ENCODE assay signal across 1 cellular context in the genomic region with DNA sequence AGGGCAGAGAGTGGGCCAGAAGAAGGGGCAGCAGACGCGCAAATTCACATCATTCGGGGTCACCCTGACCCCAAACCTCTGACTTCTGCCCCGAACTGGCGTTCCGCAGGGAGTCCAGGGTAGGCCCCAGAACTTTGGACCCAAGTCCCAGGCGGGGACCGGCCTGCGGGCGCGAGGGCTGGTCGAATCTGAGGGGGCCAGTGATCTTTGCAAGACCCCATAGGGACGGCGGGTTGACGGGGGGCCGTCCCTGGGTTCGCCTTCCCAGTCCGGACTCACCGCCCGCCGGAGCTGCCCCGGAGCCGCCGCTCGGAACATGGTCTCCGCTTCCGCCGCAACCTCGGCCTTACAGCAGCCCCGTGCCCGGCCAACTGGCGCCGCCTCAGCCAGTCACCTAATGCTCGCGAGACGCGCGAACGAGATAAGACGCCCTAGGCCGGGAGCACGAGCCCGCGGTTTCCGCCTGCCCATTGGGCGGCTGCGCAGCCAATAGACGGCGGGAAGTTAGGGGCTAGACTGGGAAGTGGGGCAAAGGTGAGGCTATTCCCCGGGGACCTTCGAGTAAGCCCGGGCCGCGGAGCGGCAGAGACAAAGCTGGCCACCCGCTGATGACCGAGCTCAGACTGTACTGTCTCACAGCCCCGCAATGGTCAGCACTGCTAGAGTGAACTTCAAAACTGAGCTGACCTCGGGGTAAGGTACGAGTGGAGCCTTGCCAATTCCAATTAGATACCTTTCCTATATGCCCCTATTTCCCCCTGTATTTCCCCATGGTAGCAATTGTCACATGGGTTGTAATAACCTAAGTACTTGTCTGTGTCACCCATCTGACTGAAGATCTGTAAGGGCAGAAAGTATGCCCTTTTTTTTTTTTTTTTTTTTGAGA.
A peak's percentile ranks its signal among the peaks of the same experiment; 100 is the strongest.
TF ChIP-seq lines count a peak whose summit lies in the region.

A gene (minus strand): TSS at position 399 of the 886 bp plus-strand sequence. CDS start 81 bp downstream, at position 318.

TF ChIP-seq in HepG2, 621 proteins besides CTCF, POLR2A, EP300 and RAD21 (continued from another document):
- TF ChIP-seq, protein P1, sequence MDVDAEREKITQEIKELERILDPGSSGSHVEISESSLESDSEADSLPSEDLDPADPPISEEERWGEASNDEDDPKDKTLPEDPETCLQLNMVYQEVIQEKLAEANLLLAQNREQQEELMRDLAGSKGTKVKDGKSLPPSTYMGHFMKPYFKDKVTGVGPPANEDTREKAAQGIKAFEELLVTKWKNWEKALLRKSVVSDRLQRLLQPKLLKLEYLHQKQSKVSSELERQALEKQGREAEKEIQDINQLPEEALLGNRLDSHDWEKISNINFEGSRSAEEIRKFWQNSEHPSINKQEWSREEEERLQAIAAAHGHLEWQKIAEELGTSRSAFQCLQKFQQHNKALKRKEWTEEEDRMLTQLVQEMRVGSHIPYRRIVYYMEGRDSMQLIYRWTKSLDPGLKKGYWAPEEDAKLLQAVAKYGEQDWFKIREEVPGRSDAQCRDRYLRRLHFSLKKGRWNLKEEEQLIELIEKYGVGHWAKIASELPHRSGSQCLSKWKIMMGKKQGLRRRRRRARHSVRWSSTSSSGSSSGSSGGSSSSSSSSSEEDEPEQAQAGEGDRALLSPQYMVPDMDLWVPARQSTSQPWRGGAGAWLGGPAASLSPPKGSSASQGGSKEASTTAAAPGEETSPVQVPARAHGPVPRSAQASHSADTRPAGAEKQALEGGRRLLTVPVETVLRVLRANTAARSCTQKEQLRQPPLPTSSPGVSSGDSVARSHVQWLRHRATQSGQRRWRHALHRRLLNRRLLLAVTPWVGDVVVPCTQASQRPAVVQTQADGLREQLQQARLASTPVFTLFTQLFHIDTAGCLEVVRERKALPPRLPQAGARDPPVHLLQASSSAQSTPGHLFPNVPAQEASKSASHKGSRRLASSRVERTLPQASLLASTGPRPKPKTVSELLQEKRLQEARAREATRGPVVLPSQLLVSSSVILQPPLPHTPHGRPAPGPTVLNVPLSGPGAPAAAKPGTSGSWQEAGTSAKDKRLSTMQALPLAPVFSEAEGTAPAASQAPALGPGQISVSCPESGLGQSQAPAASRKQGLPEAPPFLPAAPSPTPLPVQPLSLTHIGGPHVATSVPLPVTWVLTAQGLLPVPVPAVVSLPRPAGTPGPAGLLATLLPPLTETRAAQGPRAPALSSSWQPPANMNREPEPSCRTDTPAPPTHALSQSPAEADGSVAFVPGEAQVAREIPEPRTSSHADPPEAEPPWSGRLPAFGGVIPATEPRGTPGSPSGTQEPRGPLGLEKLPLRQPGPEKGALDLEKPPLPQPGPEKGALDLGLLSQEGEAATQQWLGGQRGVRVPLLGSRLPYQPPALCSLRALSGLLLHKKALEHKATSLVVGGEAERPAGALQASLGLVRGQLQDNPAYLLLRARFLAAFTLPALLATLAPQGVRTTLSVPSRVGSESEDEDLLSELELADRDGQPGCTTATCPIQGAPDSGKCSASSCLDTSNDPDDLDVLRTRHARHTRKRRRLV (CRISPR knock-in tag; IDR thresholded peaks at IDR 0.05): peak; percentile 82; the same call in 1 of the 2 replicates
- TF ChIP-seq, protein P2, sequence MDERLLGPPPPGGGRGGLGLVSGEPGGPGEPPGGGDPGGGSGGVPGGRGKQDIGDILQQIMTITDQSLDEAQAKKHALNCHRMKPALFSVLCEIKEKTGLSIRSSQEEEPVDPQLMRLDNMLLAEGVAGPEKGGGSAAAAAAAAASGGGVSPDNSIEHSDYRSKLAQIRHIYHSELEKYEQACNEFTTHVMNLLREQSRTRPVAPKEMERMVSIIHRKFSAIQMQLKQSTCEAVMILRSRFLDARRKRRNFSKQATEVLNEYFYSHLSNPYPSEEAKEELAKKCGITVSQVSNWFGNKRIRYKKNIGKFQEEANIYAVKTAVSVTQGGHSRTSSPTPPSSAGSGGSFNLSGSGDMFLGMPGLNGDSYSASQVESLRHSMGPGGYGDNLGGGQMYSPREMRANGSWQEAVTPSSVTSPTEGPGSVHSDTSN (CRISPR knock-in tag; IDR thresholded peaks at IDR 0.05): no peak
- TF ChIP-seq ZNF720 (CRISPR knock-in tag; IDR thresholded peaks at IDR 0.05): no peak
- 0 out of 2 replicates have a peak, but pooled peaks have one; percentile 29 for TF ChIP-seq ZNF292 (CRISPR knock-in tag; IDR thresholded peaks at IDR 0.05; ENCODE audit: borderline replicate concordance, low read depth)
- peak; percentile 83 for TF ChIP-seq BCL6 (CRISPR knock-in tag; IDR thresholded peaks at IDR 0.05)
- peak; percentile 54; the same call in 1 of the 2 replicates for TF ChIP-seq SOX5 (CRISPR knock-in tag; IDR thresholded peaks at IDR 0.05; ENCODE audit: borderline replicate concordance)
- TF ChIP-seq, protein P3, sequence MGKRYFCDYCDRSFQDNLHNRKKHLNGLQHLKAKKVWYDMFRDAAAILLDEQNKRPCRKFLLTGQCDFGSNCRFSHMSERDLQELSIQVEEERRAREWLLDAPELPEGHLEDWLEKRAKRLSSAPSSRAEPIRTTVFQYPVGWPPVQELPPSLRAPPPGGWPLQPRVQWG (CRISPR knock-in tag; IDR thresholded peaks at IDR 0.05; ENCODE audit: borderline replicate concordance, low read depth): no peak
- no peak for TF ChIP-seq SIX1 (CRISPR knock-in tag; IDR thresholded peaks at IDR 0.05; ENCODE audit: borderline replicate concordance)
- TF ChIP-seq, protein P4, sequence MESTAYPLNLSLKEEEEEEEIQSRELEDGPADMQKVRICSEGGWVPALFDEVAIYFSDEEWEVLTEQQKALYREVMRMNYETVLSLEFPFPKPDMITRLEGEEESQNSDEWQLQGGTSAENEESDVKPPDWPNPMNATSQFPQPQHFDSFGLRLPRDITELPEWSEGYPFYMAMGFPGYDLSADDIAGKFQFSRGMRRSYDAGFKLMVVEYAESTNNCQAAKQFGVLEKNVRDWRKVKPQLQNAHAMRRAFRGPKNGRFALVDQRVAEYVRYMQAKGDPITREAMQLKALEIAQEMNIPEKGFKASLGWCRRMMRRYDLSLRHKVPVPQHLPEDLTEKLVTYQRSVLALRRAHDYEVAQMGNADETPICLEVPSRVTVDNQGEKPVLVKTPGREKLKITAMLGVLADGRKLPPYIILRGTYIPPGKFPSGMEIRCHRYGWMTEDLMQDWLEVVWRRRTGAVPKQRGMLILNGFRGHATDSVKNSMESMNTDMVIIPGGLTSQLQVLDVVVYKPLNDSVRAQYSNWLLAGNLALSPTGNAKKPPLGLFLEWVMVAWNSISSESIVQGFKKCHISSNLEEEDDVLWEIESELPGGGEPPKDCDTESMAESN (CRISPR knock-in tag; conservative IDR thresholded peaks at IDR 0.05): peak; percentile 77
- no peak for TF ChIP-seq EHMT2 (IDR thresholded peaks at IDR 0.05; ENCODE audit: borderline replicate concordance, low read depth, low read length)
- TF ChIP-seq, protein P5, sequence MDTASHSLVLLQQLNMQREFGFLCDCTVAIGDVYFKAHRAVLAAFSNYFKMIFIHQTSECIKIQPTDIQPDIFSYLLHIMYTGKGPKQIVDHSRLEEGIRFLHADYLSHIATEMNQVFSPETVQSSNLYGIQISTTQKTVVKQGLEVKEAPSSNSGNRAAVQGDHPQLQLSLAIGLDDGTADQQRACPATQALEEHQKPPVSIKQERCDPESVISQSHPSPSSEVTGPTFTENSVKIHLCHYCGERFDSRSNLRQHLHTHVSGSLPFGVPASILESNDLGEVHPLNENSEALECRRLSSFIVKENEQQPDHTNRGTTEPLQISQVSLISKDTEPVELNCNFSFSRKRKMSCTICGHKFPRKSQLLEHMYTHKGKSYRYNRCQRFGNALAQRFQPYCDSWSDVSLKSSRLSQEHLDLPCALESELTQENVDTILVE (CRISPR knock-in tag; IDR thresholded peaks at IDR 0.05): peak; percentile 72; the same call in 1 of the 2 replicates
- TF ChIP-seq SATB2 (CRISPR knock-in tag; IDR thresholded peaks at IDR 0.05): no peak
- TF ChIP-seq TSC22D2 (CRISPR knock-in tag; IDR thresholded peaks at IDR 0.05; ENCODE audit: borderline replicate concordance): peak; percentile 70; the same call in 1 of the 2 replicates
- TF ChIP-seq ZNF496 (CRISPR knock-in tag; IDR thresholded peaks at IDR 0.05; ENCODE audit: insufficient replicate concordance): no peak
- TF ChIP-seq, protein P6, sequence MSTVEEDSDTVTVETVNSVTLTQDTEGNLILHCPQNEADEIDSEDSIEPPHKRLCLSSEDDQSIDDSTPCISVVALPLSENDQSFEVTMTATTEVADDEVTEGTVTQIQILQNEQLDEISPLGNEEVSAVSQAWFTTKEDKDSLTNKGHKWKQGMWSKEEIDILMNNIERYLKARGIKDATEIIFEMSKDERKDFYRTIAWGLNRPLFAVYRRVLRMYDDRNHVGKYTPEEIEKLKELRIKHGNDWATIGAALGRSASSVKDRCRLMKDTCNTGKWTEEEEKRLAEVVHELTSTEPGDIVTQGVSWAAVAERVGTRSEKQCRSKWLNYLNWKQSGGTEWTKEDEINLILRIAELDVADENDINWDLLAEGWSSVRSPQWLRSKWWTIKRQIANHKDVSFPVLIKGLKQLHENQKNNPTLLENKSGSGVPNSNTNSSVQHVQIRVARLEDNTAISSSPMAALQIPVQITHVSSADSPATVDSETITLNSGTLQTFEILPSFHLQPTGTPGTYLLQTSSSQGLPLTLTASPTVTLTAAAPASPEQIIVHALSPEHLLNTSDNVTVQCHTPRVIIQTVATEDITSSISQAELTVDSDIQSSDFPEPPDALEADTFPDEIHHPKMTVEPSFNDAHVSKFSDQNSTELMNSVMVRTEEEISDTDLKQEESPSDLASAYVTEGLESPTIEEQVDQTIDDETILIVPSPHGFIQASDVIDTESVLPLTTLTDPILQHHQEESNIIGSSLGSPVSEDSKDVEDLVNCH (CRISPR knock-in tag; IDR thresholded peaks at IDR 0.05): 0 out of 2 replicates have a peak, but pooled peaks have one; percentile 24
- TF ChIP-seq RAD51 (IDR thresholded peaks at IDR 0.05; ENCODE audit: borderline replicate concordance): no peak
- TF ChIP-seq ZNF143 (CRISPR knock-in tag; IDR thresholded peaks at IDR 0.05): no peak
- peak; percentile 91; the same call in 1 of the 2 replicates for TF ChIP-seq NFKB2 (CRISPR knock-in tag; IDR thresholded peaks at IDR 0.05; ENCODE audit: borderline replicate concordance)
- no peak; the same call in 1 of the 2 replicates for TF ChIP-seq STAG1 (CRISPR knock-in tag; IDR thresholded peaks at IDR 0.05)
- TF ChIP-seq MYC (CRISPR knock-in tag; IDR thresholded peaks at IDR 0.05; ENCODE audit: borderline replicate concordance): peak; percentile 92
- no peak for TF ChIP-seq TAF15 (IDR thresholded peaks at IDR 0.05; ENCODE audit: low read depth, low read length, poor library complexity, severe bottlenecking)
- peak; percentile 77 for TF ChIP-seq ZNF644 (CRISPR knock-in tag; IDR thresholded peaks at IDR 0.05; ENCODE audit: low read depth)
- TF ChIP-seq ATM (IDR thresholded peaks at IDR 0.05; ENCODE audit: borderline replicate concordance): no peak
- TF ChIP-seq, protein P7, sequence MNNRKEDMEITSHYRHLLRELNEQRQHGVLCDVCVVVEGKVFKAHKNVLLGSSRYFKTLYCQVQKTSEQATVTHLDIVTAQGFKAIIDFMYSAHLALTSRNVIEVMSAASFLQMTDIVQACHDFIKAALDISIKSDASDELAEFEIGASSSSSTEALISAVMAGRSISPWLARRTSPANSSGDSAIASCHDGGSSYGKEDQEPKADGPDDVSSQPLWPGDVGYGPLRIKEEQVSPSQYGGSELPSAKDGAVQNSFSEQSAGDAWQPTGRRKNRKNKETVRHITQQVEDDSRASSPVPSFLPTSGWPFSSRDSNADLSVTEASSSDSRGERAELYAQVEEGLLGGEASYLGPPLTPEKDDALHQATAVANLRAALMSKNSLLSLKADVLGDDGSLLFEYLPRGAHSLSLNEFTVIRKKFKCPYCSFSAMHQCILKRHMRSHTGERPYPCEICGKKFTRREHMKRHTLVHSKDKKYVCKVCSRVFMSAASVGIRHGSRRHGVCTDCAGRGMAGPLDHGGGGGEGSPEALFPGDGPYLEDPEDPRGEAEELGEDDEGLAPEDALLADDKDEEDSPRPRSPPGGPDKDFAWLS (CRISPR knock-in tag; IDR thresholded peaks at IDR 0.05; ENCODE audit: borderline replicate concordance): peak; percentile 92; the same call in 1 of the 2 replicates
- TF ChIP-seq, protein P8, sequence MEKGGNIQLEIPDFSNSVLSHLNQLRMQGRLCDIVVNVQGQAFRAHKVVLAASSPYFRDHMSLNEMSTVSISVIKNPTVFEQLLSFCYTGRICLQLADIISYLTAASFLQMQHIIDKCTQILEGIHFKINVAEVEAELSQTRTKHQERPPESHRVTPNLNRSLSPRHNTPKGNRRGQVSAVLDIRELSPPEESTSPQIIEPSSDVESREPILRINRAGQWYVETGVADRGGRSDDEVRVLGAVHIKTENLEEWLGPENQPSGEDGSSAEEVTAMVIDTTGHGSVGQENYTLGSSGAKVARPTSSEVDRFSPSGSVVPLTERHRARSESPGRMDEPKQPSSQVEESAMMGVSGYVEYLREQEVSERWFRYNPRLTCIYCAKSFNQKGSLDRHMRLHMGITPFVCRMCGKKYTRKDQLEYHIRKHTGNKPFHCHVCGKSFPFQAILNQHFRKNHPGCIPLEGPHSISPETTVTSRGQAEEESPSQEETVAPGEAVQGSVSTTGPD (CRISPR knock-in tag; IDR thresholded peaks at IDR 0.05): no peak
- TF ChIP-seq GPN1 (CRISPR knock-in tag; IDR thresholded peaks at IDR 0.05; ENCODE audit: borderline replicate concordance): no peak; the same call in 1 of the 2 replicates
- peak; percentile 64; the same call in 1 of the 2 replicates for TF ChIP-seq ZNF614 (CRISPR knock-in tag; IDR thresholded peaks at IDR 0.05; ENCODE audit: borderline replicate concordance)
- TF ChIP-seq NFE2L1 (CRISPR knock-in tag; IDR thresholded peaks at IDR 0.05; ENCODE audit: borderline replicate concordance): peak; percentile 53; the same call in 1 of the 2 replicates
- peak; percentile 48; the same call in 1 of the 2 replicates for TF ChIP-seq HOXD1 (CRISPR knock-in tag; IDR thresholded peaks at IDR 0.05)
- TF ChIP-seq KLF11 (CRISPR knock-in tag; IDR thresholded peaks at IDR 0.05): peak; percentile 53; the same call in 1 of the 2 replicates
- TF ChIP-seq ZNF234 (CRISPR knock-in tag; conservative IDR thresholded peaks at IDR 0.05): no peak; the same call in 1 of the 2 replicates
